In the genomic region with DNA sequence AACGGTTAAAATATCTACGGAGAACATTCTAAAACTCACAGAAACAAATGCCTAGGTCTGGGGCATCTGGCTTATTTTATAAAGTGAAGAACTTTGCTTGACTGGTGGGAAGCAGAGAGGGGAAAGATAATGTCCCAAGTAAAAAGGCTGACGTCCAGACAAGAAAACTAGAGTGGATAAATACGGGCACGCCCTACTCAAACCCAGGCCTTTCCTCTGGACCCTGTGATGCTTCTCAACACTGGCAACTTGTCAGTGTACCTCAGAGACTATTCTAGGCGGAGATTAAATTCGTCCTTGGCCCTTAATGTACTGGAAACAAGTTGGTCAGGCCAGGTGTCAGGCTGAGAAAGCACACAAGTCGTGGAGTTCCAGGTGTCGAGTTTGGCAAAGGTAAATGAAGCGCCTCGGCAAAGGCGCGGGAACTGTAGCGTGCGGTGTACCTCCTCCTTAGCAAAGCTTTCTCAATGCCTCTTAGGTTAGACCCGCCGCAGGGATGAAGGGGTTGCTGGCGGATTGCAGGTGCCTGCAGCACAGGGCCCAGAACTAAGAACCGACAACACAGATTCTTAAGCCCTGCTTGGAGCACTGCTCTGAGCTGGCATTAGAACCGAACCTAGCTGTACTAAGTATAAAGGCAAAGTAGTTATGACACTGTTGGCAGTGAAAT, we compare ENCODE assay signal across 7 cellular contexts. TPM values are rescaled to one million over a fixed set of nuclear protein-coding genes. Genes with fewer than 3 reads are reported as not detected.
A peak's percentile ranks its signal among the peaks of the same experiment; 100 is the strongest.
DNase-seq lines count a peak whose midpoint lies in the region; ATAC-seq, FAIRE-seq and TF ChIP-seq lines count a peak whose summit lies in the region.

No MANE protein-coding gene starts in this region.

- H3K9me3 Mint-ChIP-seq in stimulated activated naive CD8-positive, alpha-beta T cell treated with anti-CD3 and anti-CD28 coated beads, Interleukin-15, amount 100 ng/mL, for 72 hours, result no peaks in the 10 kb centered on the region

- peaks cover 52% of the 10 kb centered on the region for H3K4me1 Mint-ChIP-seq in stimulated activated naive CD8-positive, alpha-beta T cell treated with anti-CD3 and anti-CD28 coated beads, Interleukin-15, amount 100 ng/mL, for 72 hours

- H3K4me1 ChIP-seq in kidney (ENCODE audit: control insufficient read depth in 1 of 2, insufficient read depth in 1 of 2, low read depth in 1 of 2, low read length in 2 of 2), result peaks cover 14 to 20% of the 10 kb centered on the region in 2 donors

- TF ChIP-seq CTCF in kidney (IDR thresholded peaks at IDR 0.05; ENCODE audit: borderline replicate concordance, extremely low read depth, insufficient read depth) (no peak), GM20000 (IDR thresholded peaks at IDR 0.05; ENCODE audit: extremely low read depth, missing control alignments) (no peak)

- H3K9ac ChIP-seq in kidney (ENCODE audit: low read length in 2 of 2), result peak overlapping the region; percentile 43 to 99

- FAIRE-seq in kidney (lab: Jason Lieb, UNC), result no peak

- peak overlapping the region; percentile 86 to 89 for H3K4me3 Mint-ChIP-seq in stimulated activated naive CD8-positive, alpha-beta T cell treated with anti-CD3 and anti-CD28 coated beads, Interleukin-15, amount 100 ng/mL, for 72 hours

- H3K36me3 ChIP-seq in kidney (ENCODE audit: control insufficient read depth in 1 of 2, insufficient read depth in 2 of 2, low read length in 2 of 2), result no peaks in the 10 kb centered on the region

- peaks cover 0 to 2% of the 10 kb centered on the region in 2 donors for H3K9me3 ChIP-seq in kidney (ENCODE audit: control insufficient read depth in 1 of 2, low read length in 2 of 2)

- peak overlapping the region; percentile 52 to 86 for H3K4me3 ChIP-seq in kidney (ENCODE audit: low read length in 2 of 2)

- intact Hi-C loops in kidney (cut with DNase I), result no loop called here

- peak; percentile 2 for ATAC-seq in GM18517 (IDR thresholded peaks at IDR 0.05; ENCODE audit: unreplicated experiment)
- peak; percentile 5 for ATAC-seq in stimulated activated naive CD8-positive, alpha-beta T cell treated with anti-CD3 and anti-CD28 coated beads, Interleukin-15, amount 100 ng/mL, for 72 hours

- H3K27me3 Mint-ChIP-seq in stimulated activated naive CD8-positive, alpha-beta T cell treated with anti-CD3 and anti-CD28 coated beads, Interleukin-15, amount 100 ng/mL, for 72 hours, result no peaks in the 10 kb centered on the region

- DNase-seq in HT-29 (ENCODE audit: low spot score) (peak; percentile 22), kidney (peak; percentile 83), GM20000 (ENCODE audit: low spot score) (no peak), NOMO-1 treated with DMSO at 0.1 percent for 48 hours (lab: John Stamatoyannopoulos, UW; ENCODE audit: unreplicated experiment) (no peak)
- no peak for DNase-seq in stimulated activated naive CD8-positive, alpha-beta T cell treated with anti-CD3 and anti-CD28 coated beads, Interleukin-15, amount 100 ng/mL, for 72 hours

- peak overlapping the region; percentile 99 for H3K27ac ChIP-seq in angular gyrus (ENCODE audit: low read depth, low read length)
- H3K27ac ChIP-seq in kidney (ENCODE audit: low read depth in 2 of 2, low read length in 2 of 2), result peak overlapping the region; percentile 100

- peak overlapping the region; percentile 98 to 100 for H3K27ac Mint-ChIP-seq in stimulated activated naive CD8-positive, alpha-beta T cell treated with anti-CD3 and anti-CD28 coated beads, Interleukin-15, amount 100 ng/mL, for 72 hours

RNA-seq across cellular contexts. Expression of a gene that starts 0.7 kb away (rescaled TPM):
- 23.6 and 24.9 TPM in 2 replicates for total RNA-seq in HT-29 (2014; rRNA removed; shearing (Covaris generic))
- total RNA-seq in kidney, result 35.5 TPM
- 12.0 TPM for polyA plus RNA-seq in kidney (ENCODE audit: insufficient read depth, low read depth, low replicate concordance)

RNA-seq across cellular contexts. Expression of a gene that starts 18.9 kb away (rescaled TPM):
- 40.8 and 41.8 TPM in 2 replicates for total RNA-seq in HT-29 (2014; rRNA removed; shearing (Covaris generic))
- total RNA-seq in kidney, result 34.5 TPM
- 105 TPM for polyA plus RNA-seq in kidney (ENCODE audit: insufficient read depth, low read depth, low replicate concordance)

Comparison
In these comparisons a context has a peak if more than half of its experiments do, and no peak if none do; other contexts are left out.
1. DNase-seq: peak in HT-29 (single experiment) and kidney (single experiment); none in stimulated activated naive CD8-positive, alpha-beta T cell treated with anti-CD3 and anti-CD28 coated beads, Interleukin-15, amount 100 ng/mL, for 72 hours (0 of 2), GM20000 (single experiment) and NOMO-1 treated with DMSO at 0.1 percent for 48 hours (single experiment).